ENCODE assay signal across 15 cellular contexts in the genomic region with DNA sequence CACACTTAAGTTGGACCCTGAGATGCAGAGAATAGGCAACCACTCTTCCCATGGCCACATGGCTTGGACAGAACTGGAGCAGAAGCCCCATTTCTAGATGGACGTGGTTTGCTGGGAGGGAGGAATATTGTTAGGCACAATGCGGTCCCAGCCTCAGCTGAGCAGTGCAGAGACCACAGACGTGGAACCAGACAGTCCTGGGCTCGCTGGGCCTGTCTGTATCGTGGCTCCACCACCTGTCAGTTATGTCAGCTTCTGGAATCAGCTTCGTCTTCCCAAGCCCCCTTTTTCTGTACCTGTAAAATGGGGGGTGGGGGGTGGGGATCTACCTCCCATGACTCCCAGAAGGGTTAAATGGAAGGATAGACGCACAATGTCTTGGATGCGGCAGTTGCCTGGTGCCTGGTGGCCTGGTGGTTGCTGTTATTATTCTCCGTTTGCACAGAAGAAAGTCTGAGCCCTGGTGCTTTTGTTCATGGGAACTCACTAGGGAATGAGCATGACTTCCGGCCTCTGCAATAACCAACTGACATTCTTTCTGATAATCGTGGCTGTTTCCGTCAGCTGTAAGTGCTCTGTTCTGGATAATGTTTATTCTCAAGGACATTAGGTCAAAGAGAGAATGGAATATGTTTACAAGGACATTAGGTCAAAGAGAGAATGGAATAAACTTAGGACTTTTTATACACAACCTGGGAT. TPM values are rescaled to one million over a fixed set of nuclear protein-coding genes. Genes with fewer than 3 reads are reported as not detected.
DNase-seq lines count a peak whose midpoint lies in the region; ATAC-seq and TF ChIP-seq lines count a peak whose summit lies in the region.
"Had no signal": no experiment of that assay in that cellular context is flagged by ENCODE, and none has a peak within 500 bp of the region (broad histone marks: within the 10 kb centered on the region; RNA-seq: fewer than 3 reads in every experiment).

No MANE protein-coding gene starts in this region.

- H3K4me3 ChIP-seq in coronary artery = no peak overlapping the region
- H3K4me3 ChIP-seq in sigmoid colon = no peak overlapping the region

- H3K4me1 ChIP-seq in sigmoid colon = peaks cover 0 to 35% (median under 1%) of the 10 kb centered on the region in 4 donors

- peak overlapping the region in 1 of 2 donors; percentile 60 for H3K27ac ChIP-seq in coronary artery
- H3K27ac ChIP-seq in sigmoid colon = peak overlapping the region; percentile 10 to 51 (median 33)

- peak; percentile 50 for DNase-seq in HCEC 1CT
- peak; percentile 69 for DNase-seq in coronary artery (ENCODE audit: low spot score)
- DNase-seq in islet precursor cell = peak; percentile 50
- DNase-seq in sigmoid colon = peak; percentile 45
- no peak for DNase-seq in NCI-H526 (lab: John Stamatoyannopoulos, UW)
- DNase-seq in glomerular visceral epithelial cell (ENCODE audit: extremely low spot score) = no peak
- DNase-seq: amygdala; effector CD8-positive, alpha-beta T cell; glutamatergic neuron; Kasumi-1; mammary epithelial cell; NCI-H2029 had no signal

- TF ChIP-seq POLR2A in sigmoid colon (IDR thresholded peaks at IDR 0.05) = no peak

- H3K9me3 ChIP-seq in sigmoid colon = no peaks in the 10 kb centered on the region

- intact Hi-C loops in sigmoid colon (cut with DNase I) = no loop called here

- ATAC-seq in HG03442 (IDR thresholded peaks at IDR 0.05; ENCODE audit: unreplicated experiment) (no peak), HG03342 (IDR thresholded peaks at IDR 0.05; ENCODE audit: unreplicated experiment) (no peak)
- ATAC-seq: stimulated activated effector memory CD8-positive, alpha-beta T cell treated with anti-CD3 and anti-CD28 coated beads, Interleukin-12 subunit alpha, Interleukin-12 subunit beta, amount 100 ng/mL, for 72 hours had no signal

- H3K36me3 ChIP-seq in sigmoid colon = no peaks in the 10 kb centered on the region

- no peak for TF ChIP-seq EP300 in sigmoid colon (IDR thresholded peaks at IDR 0.05)

- WGBS in sigmoid colon, 2 donors = 69 to 84% methylated on average over 12 of the region's 12 CpGs

- TF ChIP-seq CTCF in coronary artery (IDR thresholded peaks at IDR 0.05) (no peak), sigmoid colon (IDR thresholded peaks at IDR 0.05) (no peak)

- H3K27me3 ChIP-seq in sigmoid colon = no peaks in the 10 kb centered on the region

RNA-seq across cellular contexts. Expression of a gene that starts 31.4 kb away (rescaled TPM):
- total RNA-seq in sigmoid colon = 1 to 10 TPM; 2.3 to 8.2 (median 3.1) TPM
- 1 to 10 TPM in 2 of 3 donors, under 1 TPM in 1; 0.92 to 3.0 (median 1.3) TPM for polyA plus RNA-seq in sigmoid colon
- total RNA-seq: mammary epithelial cell had no signal
- polyA plus RNA-seq: mammary epithelial cell had no signal

RNA-seq across cellular contexts. Expression of a gene that starts 31.7 kb away (rescaled TPM):
- total RNA-seq in sigmoid colon = not detected
- not detected for polyA plus RNA-seq in sigmoid colon
- total RNA-seq: mammary epithelial cell had no signal
- polyA plus RNA-seq: mammary epithelial cell had no signal

RNA-seq across cellular contexts. Expression of a gene that starts 51.2 kb away (rescaled TPM):
- 1,000 to 10,000 TPM; 4,404 to 6,289 (median 5,620) TPM for total RNA-seq in sigmoid colon
- polyA plus RNA-seq in sigmoid colon = 1,000 to 10,000 TPM; 1,874 to 3,184 (median 2,304) TPM

Comparison
In these comparisons a context has a peak if more than half of its experiments do, and no peak if none do; other contexts are left out.
1. DNase-seq: peak in HCEC 1CT (single experiment), coronary artery (single experiment), islet precursor cell (single experiment) and sigmoid colon (single experiment); none in NCI-H526 (0 of 2) and glomerular visceral epithelial cell (single experiment).